ENCODE assay signal across 1 cellular context in the genomic region with DNA sequence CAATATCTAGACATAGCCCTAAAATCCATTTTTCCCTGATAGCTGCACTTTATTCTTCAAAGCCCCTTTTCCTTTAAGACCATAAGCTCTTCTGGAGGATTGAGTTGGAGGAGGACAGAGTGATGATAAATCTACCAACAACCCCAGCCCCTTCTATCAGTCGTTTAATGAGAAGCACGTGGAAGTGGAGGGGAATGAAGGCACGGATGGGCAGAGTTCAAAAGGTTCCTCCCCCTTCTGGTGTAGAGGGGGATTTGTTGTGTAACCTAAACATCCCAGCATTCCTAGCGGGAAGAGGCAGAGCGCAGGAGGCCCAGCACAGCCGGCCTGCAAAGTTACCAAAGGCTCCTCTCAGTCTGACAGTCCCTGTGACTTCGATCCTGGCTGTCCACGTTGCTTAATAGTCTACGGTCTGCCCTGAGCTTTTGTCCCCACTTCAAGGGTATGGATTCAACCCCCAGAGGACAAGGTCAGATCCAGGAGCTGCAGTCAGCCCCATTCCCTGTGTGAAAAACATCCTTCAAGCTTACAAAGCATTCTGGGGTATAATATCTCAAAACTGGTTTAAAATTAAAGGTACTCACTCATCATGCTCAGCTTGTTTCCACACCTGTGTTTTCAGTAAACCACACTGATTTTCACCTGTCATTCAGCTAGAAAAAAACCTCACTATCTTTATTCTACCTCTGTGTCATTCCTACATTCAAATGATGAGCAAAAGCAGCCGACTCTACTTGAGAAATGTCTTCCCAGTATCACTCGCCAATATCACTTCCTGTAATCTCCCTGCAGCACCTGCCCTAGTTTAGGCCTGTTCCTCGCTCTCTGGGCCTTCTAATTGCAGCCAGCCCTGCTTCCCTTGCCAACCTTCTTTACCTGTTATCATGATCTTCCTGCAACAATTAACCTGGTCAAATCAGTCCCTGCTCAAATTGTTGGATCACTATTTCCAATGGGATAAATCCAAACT.
TF ChIP-seq lines count a peak whose summit lies in the region.

No MANE protein-coding gene starts in this region.

TF ChIP-seq in HepG2, 621 proteins besides CTCF, POLR2A, EP300 and RAD21 (continued from another document and continues in another):
- TF ChIP-seq, protein P1, sequence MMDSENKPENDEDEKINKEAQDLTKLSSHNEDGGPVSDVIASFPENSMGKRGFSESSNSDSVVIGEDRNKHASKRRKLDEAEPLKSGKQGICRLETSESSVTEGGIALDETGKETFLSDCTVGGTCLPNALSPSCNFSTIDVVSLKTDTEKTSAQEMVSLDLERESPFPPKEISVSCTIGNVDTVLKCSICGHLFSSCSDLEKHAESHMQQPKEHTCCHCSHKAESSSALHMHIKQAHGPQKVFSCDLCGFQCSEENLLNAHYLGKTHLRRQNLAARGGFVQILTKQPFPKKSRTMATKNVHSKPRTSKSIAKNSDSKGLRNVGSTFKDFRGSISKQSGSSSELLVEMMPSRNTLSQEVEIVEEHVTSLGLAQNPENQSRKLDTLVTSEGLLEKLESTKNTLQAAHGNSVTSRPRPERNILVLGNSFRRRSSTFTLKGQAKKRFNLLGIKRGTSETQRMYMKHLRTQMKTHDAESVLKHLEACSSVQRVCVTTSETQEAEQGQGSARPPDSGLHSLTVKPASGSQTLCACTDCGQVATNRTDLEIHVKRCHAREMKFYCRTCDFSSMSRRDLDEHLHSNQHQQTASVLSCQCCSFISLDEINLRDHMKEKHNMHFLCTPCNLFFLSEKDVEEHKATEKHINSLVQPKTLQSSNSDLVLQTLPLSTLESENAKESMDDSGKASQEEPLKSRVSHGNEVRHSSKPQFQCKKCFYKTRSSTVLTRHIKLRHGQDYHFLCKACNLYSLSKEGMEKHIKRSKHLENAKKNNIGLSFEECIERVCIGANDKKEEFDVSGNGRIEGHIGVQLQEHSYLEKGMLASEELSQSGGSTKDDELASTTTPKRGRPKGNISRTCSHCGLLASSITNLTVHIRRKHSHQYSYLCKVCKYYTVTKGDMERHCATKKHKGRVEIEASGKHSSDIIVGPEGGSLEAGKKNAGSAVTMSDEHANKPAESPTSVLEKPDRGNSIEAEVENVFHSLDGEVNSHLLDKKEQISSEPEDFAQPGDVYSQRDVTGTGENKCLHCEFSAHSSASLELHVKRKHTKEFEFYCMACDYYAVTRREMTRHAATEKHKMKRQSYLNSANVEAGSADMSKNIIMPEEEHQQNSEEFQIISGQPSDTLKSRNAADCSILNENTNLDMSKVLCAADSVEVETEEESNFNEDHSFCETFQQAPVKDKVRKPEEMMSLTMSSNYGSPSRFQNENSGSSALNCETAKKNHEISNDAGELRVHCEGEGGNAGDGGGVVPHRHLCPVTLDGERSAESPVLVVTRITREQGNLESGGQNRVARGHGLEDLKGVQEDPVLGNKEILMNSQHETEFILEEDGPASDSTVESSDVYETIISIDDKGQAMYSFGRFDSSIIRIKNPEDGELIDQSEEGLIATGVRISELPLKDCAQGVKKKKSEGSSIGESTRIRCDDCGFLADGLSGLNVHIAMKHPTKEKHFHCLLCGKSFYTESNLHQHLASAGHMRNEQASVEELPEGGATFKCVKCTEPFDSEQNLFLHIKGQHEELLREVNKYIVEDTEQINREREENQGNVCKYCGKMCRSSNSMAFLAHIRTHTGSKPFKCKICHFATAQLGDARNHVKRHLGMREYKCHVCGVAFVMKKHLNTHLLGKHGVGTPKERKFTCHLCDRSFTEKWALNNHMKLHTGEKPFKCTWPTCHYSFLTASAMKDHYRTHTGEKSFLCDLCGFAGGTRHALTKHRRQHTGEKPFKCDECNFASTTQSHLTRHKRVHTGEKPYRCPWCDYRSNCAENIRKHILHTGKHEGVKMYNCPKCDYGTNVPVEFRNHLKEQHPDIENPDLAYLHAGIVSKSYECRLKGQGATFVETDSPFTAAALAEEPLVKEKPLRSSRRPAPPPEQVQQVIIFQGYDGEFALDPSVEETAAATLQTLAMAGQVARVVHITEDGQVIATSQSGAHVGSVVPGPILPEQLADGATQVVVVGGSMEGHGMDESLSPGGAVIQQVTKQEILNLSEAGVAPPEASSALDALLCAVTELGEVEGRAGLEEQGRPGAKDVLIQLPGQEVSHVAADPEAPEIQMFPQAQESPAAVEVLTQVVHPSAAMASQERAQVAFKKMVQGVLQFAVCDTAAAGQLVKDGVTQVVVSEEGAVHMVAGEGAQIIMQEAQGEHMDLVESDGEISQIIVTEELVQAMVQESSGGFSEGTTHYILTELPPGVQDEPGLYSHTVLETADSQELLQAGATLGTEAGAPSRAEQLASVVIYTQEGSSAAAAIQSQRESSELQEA (CRISPR knock-in tag; IDR thresholded peaks at IDR 0.05; ENCODE audit: not compliant biosample characterization) = no peak
- TF ChIP-seq, protein P2, sequence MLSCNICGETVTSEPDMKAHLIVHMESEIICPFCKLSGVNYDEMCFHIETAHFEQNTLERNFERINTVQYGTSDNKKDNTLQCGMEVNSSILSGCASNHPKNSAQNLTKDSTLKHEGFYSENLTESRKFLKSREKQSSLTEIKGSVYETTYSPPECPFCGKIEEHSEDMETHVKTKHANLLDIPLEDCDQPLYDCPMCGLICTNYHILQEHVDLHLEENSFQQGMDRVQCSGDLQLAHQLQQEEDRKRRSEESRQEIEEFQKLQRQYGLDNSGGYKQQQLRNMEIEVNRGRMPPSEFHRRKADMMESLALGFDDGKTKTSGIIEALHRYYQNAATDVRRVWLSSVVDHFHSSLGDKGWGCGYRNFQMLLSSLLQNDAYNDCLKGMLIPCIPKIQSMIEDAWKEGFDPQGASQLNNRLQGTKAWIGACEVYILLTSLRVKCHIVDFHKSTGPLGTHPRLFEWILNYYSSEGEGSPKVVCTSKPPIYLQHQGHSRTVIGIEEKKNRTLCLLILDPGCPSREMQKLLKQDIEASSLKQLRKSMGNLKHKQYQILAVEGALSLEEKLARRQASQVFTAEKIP (CRISPR knock-in tag; IDR thresholded peaks at IDR 0.05; ENCODE audit: borderline replicate concordance) = no peak
- TF ChIP-seq, protein P3, sequence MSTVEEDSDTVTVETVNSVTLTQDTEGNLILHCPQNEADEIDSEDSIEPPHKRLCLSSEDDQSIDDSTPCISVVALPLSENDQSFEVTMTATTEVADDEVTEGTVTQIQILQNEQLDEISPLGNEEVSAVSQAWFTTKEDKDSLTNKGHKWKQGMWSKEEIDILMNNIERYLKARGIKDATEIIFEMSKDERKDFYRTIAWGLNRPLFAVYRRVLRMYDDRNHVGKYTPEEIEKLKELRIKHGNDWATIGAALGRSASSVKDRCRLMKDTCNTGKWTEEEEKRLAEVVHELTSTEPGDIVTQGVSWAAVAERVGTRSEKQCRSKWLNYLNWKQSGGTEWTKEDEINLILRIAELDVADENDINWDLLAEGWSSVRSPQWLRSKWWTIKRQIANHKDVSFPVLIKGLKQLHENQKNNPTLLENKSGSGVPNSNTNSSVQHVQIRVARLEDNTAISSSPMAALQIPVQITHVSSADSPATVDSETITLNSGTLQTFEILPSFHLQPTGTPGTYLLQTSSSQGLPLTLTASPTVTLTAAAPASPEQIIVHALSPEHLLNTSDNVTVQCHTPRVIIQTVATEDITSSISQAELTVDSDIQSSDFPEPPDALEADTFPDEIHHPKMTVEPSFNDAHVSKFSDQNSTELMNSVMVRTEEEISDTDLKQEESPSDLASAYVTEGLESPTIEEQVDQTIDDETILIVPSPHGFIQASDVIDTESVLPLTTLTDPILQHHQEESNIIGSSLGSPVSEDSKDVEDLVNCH (CRISPR knock-in tag; IDR thresholded peaks at IDR 0.05) = no peak
- TF ChIP-seq ZFP41 (CRISPR knock-in tag; IDR thresholded peaks at IDR 0.05; ENCODE audit: borderline replicate concordance) = no peak
- no peak for TF ChIP-seq HOXA7 (CRISPR knock-in tag; IDR thresholded peaks at IDR 0.05)
- TF ChIP-seq, protein P4, sequence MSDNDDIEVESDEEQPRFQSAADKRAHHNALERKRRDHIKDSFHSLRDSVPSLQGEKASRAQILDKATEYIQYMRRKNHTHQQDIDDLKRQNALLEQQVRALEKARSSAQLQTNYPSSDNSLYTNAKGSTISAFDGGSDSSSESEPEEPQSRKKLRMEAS (IDR thresholded peaks at IDR 0.05) = peak; percentile 98
- TF ChIP-seq IRX3 (CRISPR knock-in tag; IDR thresholded peaks at IDR 0.05; ENCODE audit: borderline replicate concordance, low read depth) = peak; percentile 20; the same call in 1 of the 2 replicates
- TF ChIP-seq, protein P5, sequence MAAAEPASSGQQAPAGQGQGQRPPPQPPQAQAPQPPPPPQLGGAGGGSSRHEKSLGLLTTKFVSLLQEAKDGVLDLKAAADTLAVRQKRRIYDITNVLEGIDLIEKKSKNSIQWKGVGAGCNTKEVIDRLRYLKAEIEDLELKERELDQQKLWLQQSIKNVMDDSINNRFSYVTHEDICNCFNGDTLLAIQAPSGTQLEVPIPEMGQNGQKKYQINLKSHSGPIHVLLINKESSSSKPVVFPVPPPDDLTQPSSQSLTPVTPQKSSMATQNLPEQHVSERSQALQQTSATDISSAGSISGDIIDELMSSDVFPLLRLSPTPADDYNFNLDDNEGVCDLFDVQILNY (CRISPR knock-in tag; conservative IDR thresholded peaks at IDR 0.05) = no peak
- TF ChIP-seq NR1H2 (CRISPR knock-in tag; IDR thresholded peaks at IDR 0.05; ENCODE audit: borderline replicate concordance, low read depth) = peak; percentile 81; the same call in 1 of the 2 replicates
- no peak for TF ChIP-seq ZNF121 (CRISPR knock-in tag; IDR thresholded peaks at IDR 0.05)
- TF ChIP-seq ZNF720 (CRISPR knock-in tag; IDR thresholded peaks at IDR 0.05) = no peak
- TF ChIP-seq MIXL1 (CRISPR knock-in tag; IDR thresholded peaks at IDR 0.05) = peak; percentile 97
- peak; percentile 13; the same call in 1 of the 2 replicates for TF ChIP-seq RBAK (CRISPR knock-in tag; IDR thresholded peaks at IDR 0.05)
- TF ChIP-seq AHR (CRISPR knock-in tag; IDR thresholded peaks at IDR 0.05) = no peak; the same call in 1 of the 2 replicates
- no peak for TF ChIP-seq THYN1 (CRISPR knock-in tag; IDR thresholded peaks at IDR 0.05; ENCODE audit: borderline replicate concordance, low read depth)
- TF ChIP-seq, protein P6, sequence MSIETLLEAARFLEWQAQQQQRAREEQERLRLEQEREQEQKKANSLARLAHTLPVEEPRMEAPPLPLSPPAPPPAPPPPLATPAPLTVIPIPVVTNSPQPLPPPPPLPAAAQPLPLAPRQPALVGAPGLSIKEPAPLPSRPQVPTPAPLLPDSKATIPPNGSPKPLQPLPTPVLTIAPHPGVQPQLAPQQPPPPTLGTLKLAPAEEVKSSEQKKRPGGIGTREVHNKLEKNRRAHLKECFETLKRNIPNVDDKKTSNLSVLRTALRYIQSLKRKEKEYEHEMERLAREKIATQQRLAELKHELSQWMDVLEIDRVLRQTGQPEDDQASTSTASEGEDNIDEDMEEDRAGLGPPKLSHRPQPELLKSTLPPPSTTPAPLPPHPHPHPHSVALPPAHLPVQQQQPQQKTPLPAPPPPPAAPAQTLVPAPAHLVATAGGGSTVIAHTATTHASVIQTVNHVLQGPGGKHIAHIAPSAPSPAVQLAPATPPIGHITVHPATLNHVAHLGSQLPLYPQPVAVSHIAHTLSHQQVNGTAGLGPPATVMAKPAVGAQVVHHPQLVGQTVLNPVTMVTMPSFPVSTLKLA (IDR thresholded peaks at IDR 0.05) = peak; percentile 38; the same call in 1 of the 2 replicates
- TF ChIP-seq, protein P7, sequence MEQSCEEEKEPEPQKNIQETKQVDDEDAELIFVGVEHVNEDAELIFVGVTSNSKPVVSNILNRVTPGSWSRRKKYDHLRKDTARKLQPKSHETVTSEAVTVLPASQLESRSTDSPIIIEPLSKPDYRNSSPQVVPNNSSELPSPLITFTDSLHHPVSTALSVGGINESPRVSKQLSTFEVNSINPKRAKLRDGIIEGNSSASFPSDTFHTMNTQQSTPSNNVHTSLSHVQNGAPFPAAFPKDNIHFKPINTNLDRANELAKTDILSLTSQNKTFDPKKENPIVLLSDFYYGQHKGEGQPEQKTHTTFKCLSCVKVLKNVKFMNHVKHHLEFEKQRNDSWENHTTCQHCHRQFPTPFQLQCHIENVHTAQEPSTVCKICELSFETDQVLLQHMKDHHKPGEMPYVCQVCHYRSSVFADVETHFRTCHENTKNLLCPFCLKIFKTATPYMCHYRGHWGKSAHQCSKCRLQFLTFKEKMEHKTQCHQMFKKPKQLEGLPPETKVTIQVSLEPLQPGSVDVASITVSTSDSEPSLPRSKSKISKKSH (CRISPR knock-in tag; IDR thresholded peaks at IDR 0.05; ENCODE audit: borderline replicate concordance) = no peak
- no peak for TF ChIP-seq FLYWCH1 (CRISPR knock-in tag; IDR thresholded peaks at IDR 0.05)
- no peak for TF ChIP-seq HNRNPK (IDR thresholded peaks at IDR 0.05; ENCODE audit: low read depth, low read length, poor library complexity, severe bottlenecking)
- peak; percentile 97 for TF ChIP-seq ARNTL (CRISPR knock-in tag; IDR thresholded peaks at IDR 0.05)
- peak; percentile 53; the same call in 1 of the 2 replicates for TF ChIP-seq RFXANK (CRISPR knock-in tag; IDR thresholded peaks at IDR 0.05)
- TF ChIP-seq ZNF256 (CRISPR knock-in tag; conservative IDR thresholded peaks at IDR 0.05) = no peak
- TF ChIP-seq MTA1 (CRISPR knock-in tag; IDR thresholded peaks at IDR 0.05; ENCODE audit: borderline replicate concordance) = peak; percentile 95
- TF ChIP-seq RBM22 (optimal IDR thresholded peaks at IDR 0.05; ENCODE audit: low read length) = no peak
- TF ChIP-seq, protein P8, sequence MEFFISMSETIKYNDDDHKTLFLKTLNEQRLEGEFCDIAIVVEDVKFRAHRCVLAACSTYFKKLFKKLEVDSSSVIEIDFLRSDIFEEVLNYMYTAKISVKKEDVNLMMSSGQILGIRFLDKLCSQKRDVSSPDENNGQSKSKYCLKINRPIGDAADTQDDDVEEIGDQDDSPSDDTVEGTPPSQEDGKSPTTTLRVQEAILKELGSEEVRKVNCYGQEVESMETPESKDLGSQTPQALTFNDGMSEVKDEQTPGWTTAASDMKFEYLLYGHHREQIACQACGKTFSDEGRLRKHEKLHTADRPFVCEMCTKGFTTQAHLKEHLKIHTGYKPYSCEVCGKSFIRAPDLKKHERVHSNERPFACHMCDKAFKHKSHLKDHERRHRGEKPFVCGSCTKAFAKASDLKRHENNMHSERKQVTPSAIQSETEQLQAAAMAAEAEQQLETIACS (CRISPR knock-in tag; IDR thresholded peaks at IDR 0.05) = no peak
- peak; percentile 83; the same call in 1 of the 2 replicates for TF ChIP-seq HOXA5 (CRISPR knock-in tag; IDR thresholded peaks at IDR 0.05)
- TF ChIP-seq NFE2L1 (CRISPR knock-in tag; IDR thresholded peaks at IDR 0.05; ENCODE audit: borderline replicate concordance) = no peak
- TF ChIP-seq, protein P9, sequence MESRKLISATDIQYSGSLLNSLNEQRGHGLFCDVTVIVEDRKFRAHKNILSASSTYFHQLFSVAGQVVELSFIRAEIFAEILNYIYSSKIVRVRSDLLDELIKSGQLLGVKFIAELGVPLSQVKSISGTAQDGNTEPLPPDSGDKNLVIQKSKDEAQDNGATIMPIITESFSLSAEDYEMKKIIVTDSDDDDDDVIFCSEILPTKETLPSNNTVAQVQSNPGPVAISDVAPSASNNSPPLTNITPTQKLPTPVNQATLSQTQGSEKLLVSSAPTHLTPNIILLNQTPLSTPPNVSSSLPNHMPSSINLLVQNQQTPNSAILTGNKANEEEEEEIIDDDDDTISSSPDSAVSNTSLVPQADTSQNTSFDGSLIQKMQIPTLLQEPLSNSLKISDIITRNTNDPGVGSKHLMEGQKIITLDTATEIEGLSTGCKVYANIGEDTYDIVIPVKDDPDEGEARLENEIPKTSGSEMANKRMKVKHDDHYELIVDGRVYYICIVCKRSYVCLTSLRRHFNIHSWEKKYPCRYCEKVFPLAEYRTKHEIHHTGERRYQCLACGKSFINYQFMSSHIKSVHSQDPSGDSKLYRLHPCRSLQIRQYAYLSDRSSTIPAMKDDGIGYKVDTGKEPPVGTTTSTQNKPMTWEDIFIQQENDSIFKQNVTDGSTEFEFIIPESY (CRISPR knock-in tag; IDR thresholded peaks at IDR 0.05) = peak; percentile 54; the same call in 1 of the 2 replicates
- TF ChIP-seq, protein P10, sequence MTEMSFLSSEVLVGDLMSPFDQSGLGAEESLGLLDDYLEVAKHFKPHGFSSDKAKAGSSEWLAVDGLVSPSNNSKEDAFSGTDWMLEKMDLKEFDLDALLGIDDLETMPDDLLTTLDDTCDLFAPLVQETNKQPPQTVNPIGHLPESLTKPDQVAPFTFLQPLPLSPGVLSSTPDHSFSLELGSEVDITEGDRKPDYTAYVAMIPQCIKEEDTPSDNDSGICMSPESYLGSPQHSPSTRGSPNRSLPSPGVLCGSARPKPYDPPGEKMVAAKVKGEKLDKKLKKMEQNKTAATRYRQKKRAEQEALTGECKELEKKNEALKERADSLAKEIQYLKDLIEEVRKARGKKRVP (CRISPR knock-in tag; IDR thresholded peaks at IDR 0.05) = peak in 1 of 2 experiments; percentile 64; a peak in 2 of 4 replicates
